Comparison of ENCODE assay signal across 1 cellular context in the genomic region with DNA sequence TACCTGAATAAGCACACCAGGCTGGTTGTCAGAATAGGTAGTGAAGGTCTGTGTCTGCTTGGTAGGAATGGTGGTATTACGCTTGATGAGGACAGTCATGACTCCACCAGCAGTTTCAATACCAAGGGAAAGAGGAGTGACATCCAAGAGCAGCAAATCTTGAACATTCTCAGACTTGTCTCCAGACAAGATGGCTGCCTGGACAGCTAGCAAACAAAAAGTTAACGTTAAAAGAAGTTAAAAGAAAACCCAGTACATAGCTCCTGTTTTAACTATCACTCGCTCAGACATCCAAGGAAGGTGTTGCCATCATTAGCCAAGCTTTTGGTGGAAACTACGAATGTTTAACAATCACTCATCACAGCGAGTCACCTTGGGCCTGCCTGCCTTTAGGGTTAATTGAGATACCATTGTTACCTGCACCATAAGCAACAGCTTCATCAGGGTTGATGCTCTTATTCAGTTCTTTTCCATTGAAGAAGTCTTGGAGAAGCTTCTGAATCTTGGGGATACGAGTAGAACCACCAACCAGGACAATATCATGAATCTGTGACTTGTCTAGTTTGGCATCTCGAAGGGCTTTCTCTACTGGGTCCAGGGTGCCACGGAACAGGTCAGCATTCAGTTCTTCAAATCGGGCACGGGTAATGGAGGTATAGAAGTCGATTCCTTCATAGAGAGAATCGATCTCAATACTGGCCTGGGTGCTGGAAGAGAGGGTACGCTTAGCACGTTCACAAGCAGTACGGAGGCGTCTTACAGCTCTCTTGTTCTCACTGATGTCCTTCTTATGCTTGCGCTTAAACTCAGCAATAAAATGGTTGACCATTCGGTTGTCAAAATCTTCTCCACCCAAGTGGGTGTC.
TF ChIP-seq lines count a peak whose summit lies in the region.

No MANE protein-coding gene starts in this region.

TF ChIP-seq in HEK293, 187 proteins besides CTCF, POLR2A, EP300 and RAD21:
- peak; percentile 46; the same call in 1 of the 2 replicates for TF ChIP-seq ZNF664 (tag by site-specific recombination; IDR thresholded peaks at IDR 0.05)
